In the genomic region with DNA sequence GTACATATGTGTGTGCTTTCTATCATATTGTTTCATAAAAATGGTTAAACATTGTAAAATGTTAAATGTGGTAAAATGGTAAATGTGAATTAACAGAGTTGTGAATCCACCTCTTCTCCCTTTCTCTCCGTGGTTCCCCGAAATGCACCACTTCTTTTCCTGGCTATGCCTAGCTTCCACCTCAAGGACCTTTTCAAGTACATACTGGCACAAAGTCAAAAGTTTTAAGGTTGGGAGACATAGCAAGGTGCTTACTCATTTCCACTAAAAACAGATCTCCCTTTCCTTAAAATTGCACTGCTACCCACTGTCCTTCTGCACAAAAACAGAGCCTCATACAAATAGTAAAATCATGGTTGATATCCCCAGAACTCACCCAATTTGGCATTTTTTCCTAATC, we compare ENCODE assay signal across 15 cellular contexts.
A peak's percentile ranks its signal among the peaks of the same experiment; 100 is the strongest.
DNase-seq lines count a peak whose midpoint lies in the region; FAIRE-seq and TF ChIP-seq lines count a peak whose summit lies in the region.
"Had no signal": no experiment of that assay in that cellular context is flagged by ENCODE, and none has a peak within 500 bp of the region (broad histone marks: within the 10 kb centered on the region; RNA-seq: fewer than 3 reads in every experiment).

No MANE protein-coding gene starts in this region.

- no peak overlapping the region for H3K27ac Mint-ChIP-seq in CD14-positive monocyte
- H3K27ac Mint-ChIP-seq: activated naive CD8-positive, alpha-beta T cell; T-helper 1 cell treated with Interleukin-12 subunit alpha and Interleukin-12 subunit beta and Interleukin-4 antibody, amounts not matched to agents 30 μg/mL and 1 μg/mL, for 36 hours had no signal

- H3K4me1 Mint-ChIP-seq in CD14-positive monocyte = no peaks in the 10 kb centered on the region

- FAIRE-seq in D721Med (lab: Jason Lieb, UNC) = no peak

- H3K4me3 Mint-ChIP-seq in CD14-positive monocyte = no peak overlapping the region
- H3K4me3 Mint-ChIP-seq: activated naive CD8-positive, alpha-beta T cell; T-helper 1 cell treated with Interleukin-12 subunit alpha and Interleukin-12 subunit beta and Interleukin-4 antibody, amounts not matched to agents 30 μg/mL and 1 μg/mL, for 36 hours had no signal

- TF ChIP-seq CTCF in CD14-positive monocyte (IDR thresholded peaks at IDR 0.05) (no peak), D721Med (IDR thresholded peaks at IDR 0.05; ENCODE audit: insufficient read depth, missing control alignments) (no peak)

- intact Hi-C loops in CD14-positive monocyte (cut with micrococcal nuclease) = no loop called here

- TF ChIP-seq RAD21 in Ishikawa (IDR thresholded peaks at IDR 0.05; ENCODE audit: low read depth) = no peak

- no peaks in the 10 kb centered on the region for H3K27me3 Mint-ChIP-seq in CD14-positive monocyte (ENCODE audit: low read depth in 3 of 3)
- H3K27me3 Mint-ChIP-seq: activated naive CD8-positive, alpha-beta T cell had no signal

- no peaks in the 10 kb centered on the region for H3K36me3 Mint-ChIP-seq in CD14-positive monocyte
- H3K36me3 Mint-ChIP-seq: activated naive CD8-positive, alpha-beta T cell had no signal

- peaks cover 0 to 3% (median 2%) of the 10 kb centered on the region in 7 donors for H3K9me3 Mint-ChIP-seq in CD14-positive monocyte

- TF ChIP-seq EP300 in Ishikawa (IDR thresholded peaks at IDR 0.05; ENCODE audit: borderline replicate concordance) = no peak

- peak; percentile 12 for DNase-seq in 8988T
- peak; percentile 6 for DNase-seq in amniotic epithelial cell (ENCODE audit: low read depth)
- peak; percentile 4 for DNase-seq in iPS-NIHi11 (ENCODE audit: low spot score)
- DNase-seq in stimulated activated CD4-positive, alpha-beta T cell treated with anti-CD3 and anti-CD28 coated beads, Interleukin-12 subunit alpha, Interleukin-12 subunit beta, amount 100 ng/mL, for 4 hours = no peak
- no peak for DNase-seq in DMS 273 treated with DMSO at 0.1 percent for 48 hours (lab: John Stamatoyannopoulos, UW)
- DNase-seq in CD14-positive monocyte (ENCODE audit: low spot score) = no peak
- DNase-seq in D721Med (ENCODE audit: insufficient read length, low spot score) = no peak
- DNase-seq: activated CD4-positive, alpha-beta T cell treated with anti-CD3 and anti-CD28 coated beads for 4 hours; heart right ventricle; NCI-H2081; NCI-H748 treated with DMSO at 0.1 percent for 48 hours; stimulated activated CD4-positive, alpha-beta T cell treated with anti-CD3 and anti-CD28 coated beads, Interleukin-15, amount 100 ng/mL, for 24 hours had no signal

TF ChIP-seq in Ishikawa, 13 proteins besides CTCF, POLR2A, EP300 and RAD21:
- TF ChIP-seq NFIC (IDR thresholded peaks at IDR 0.05) (peak; percentile 69), TCF12 (IDR thresholded peaks at IDR 0.05; ENCODE audit: low read depth) (no peak), CREB1 (IDR thresholded peaks at IDR 0.05; ENCODE audit: low read depth) (no peak), CEBPB (IDR thresholded peaks at IDR 0.05) (no peak), TEAD4 (IDR thresholded peaks at IDR 0.05) (peak; percentile 41; the same call in 1 of the 2 replicates), EGR1 (IDR thresholded peaks at IDR 0.05) (no peak), FOXM1 (IDR thresholded peaks at IDR 0.05; ENCODE audit: borderline replicate concordance, low read depth) (no peak), USF1 (IDR thresholded peaks at IDR 0.05) (no peak), YY1 (IDR thresholded peaks at IDR 0.05; ENCODE audit: low read depth) (no peak), TAF1 (IDR thresholded peaks at IDR 0.05; ENCODE audit: low read depth) (no peak), ZBTB7A (IDR thresholded peaks at IDR 0.05; ENCODE audit: low read depth) (no peak)
- TF ChIP-seq, protein P1, sequence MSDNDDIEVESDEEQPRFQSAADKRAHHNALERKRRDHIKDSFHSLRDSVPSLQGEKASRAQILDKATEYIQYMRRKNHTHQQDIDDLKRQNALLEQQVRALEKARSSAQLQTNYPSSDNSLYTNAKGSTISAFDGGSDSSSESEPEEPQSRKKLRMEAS (IDR thresholded peaks at IDR 0.05) = no peak
- TF ChIP-seq, protein P2, sequence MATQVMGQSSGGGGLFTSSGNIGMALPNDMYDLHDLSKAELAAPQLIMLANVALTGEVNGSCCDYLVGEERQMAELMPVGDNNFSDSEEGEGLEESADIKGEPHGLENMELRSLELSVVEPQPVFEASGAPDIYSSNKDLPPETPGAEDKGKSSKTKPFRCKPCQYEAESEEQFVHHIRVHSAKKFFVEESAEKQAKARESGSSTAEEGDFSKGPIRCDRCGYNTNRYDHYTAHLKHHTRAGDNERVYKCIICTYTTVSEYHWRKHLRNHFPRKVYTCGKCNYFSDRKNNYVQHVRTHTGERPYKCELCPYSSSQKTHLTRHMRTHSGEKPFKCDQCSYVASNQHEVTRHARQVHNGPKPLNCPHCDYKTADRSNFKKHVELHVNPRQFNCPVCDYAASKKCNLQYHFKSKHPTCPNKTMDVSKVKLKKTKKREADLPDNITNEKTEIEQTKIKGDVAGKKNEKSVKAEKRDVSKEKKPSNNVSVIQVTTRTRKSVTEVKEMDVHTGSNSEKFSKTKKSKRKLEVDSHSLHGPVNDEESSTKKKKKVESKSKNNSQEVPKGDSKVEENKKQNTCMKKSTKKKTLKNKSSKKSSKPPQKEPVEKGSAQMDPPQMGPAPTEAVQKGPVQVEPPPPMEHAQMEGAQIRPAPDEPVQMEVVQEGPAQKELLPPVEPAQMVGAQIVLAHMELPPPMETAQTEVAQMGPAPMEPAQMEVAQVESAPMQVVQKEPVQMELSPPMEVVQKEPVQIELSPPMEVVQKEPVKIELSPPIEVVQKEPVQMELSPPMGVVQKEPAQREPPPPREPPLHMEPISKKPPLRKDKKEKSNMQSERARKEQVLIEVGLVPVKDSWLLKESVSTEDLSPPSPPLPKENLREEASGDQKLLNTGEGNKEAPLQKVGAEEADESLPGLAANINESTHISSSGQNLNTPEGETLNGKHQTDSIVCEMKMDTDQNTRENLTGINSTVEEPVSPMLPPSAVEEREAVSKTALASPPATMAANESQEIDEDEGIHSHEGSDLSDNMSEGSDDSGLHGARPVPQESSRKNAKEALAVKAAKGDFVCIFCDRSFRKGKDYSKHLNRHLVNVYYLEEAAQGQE (IDR thresholded peaks at IDR 0.05; ENCODE audit: low read depth) = no peak
TF ChIP-seq in Ishikawa: peak in this region for 2.

Comparison
In these comparisons a context has a peak if more than half of its experiments do, and no peak if none do; other contexts are left out.
1. DNase-seq: peak in 8988T (single experiment), amniotic epithelial cell (single experiment) and iPS-NIHi11 (single experiment); none in stimulated activated CD4-positive, alpha-beta T cell treated with anti-CD3 and anti-CD28 coated beads, Interleukin-12 subunit alpha, Interleukin-12 subunit beta, amount 100 ng/mL, for 4 hours (single experiment), DMS 273 treated with DMSO at 0.1 percent for 48 hours (single experiment), CD14-positive monocyte (single experiment) and D721Med (single experiment).